Comparison of ENCODE assay signal across 8 cellular contexts in the genomic region with DNA sequence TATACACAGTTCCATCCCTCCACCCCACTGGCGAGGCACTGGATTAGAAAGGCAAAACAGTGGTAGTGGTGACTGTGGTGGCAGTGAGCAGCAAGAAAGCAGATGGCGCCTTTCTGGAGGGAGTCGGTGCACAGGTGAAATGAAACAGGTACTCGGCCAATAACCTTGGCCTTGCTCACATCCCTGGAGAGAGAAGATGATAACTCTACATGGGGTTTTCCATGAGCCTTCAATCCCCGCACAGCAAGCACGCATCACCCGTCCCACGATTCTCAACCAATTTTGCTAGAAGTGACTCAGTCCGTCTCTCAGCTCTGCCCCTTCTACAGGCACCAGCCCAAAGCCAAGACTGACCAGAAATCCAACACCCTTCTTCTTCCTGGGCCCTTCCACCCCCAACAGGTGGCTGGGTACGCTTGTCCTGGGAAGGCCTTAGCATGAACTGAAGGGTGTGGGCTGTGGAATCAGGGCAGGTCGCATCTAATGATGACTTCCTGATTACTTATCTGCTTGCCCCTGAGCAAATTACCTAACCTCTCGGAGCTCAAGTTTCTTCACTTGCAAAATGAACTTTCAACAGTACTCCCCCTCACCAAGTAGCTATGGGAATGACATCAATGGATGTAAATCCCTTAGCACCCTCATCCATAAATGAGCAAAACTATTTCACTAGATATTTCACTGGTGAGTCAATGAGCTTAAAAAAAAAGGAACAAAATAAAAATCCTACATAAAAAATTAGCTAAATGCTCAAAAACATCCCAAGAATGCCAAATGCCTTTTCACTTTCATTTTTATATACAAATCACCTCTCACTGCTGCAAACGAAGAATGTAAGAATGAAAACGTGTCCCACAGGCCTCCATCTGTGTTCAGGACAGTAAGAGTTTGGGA. TPM values are rescaled to one million over a fixed set of nuclear protein-coding genes. Genes with fewer than 3 reads are reported as not detected.
A peak's percentile ranks its signal among the peaks of the same experiment; 100 is the strongest.
DNase-seq lines count a peak whose midpoint lies in the region; ATAC-seq and TF ChIP-seq lines count a peak whose summit lies in the region.

No MANE protein-coding gene starts in this region.

- H3K27ac Mint-ChIP-seq in activated CD4-positive, alpha-beta memory T cell treated with anti-CD3 and anti-CD28 coated beads for 36 hours = peak overlapping the region; percentile 98
- H3K27ac Mint-ChIP-seq in stimulated activated naive CD8-positive, alpha-beta T cell treated with anti-CD3 and anti-CD28 coated beads, Interleukin-15, Interleukin-2, amounts not matched to agents 100 ng/mL and 50 ng/mL, for 24 hours = peak overlapping the region; percentile 90

- H3K36me3 Mint-ChIP-seq in activated CD4-positive, alpha-beta memory T cell treated with anti-CD3 and anti-CD28 coated beads for 36 hours = peaks cover 25% of the 10 kb centered on the region
- H3K36me3 Mint-ChIP-seq in stimulated activated naive CD8-positive, alpha-beta T cell treated with anti-CD3 and anti-CD28 coated beads, Interleukin-15, Interleukin-2, amounts not matched to agents 100 ng/mL and 50 ng/mL, for 24 hours (ENCODE audit: low read depth) = peaks cover 60% of the 10 kb centered on the region

- CTCF ChIA-PET in activated CD4-positive, alpha-beta memory T cell treated with anti-CD3 and anti-CD28 coated beads for 36 hours (lab: Charles Lee) = interaction anchor here (0.9 to 4.2 kb wide), 4 partner anchors 9 to 54 kb away, joined by 3 to 28 read pairs (median 4); no protein-coding TSS in a partner anchor

- intact Hi-C loops in activated CD4-positive, alpha-beta memory T cell treated with anti-CD3 and anti-CD28 coated beads for 36 hours (cut with micrococcal nuclease) = loop anchor here (1.0 to 2.0 kb wide), 5 partner anchors 9 to 52 kb away; no protein-coding TSS in a partner anchor

- peak overlapping the region; percentile 75 for H3K4me3 Mint-ChIP-seq in activated CD4-positive, alpha-beta memory T cell treated with anti-CD3 and anti-CD28 coated beads for 36 hours
- H3K4me3 Mint-ChIP-seq in stimulated activated naive CD8-positive, alpha-beta T cell treated with anti-CD3 and anti-CD28 coated beads, Interleukin-15, Interleukin-2, amounts not matched to agents 100 ng/mL and 50 ng/mL, for 24 hours = peak overlapping the region; percentile 86

- no peaks in the 10 kb centered on the region for H3K9me3 Mint-ChIP-seq in activated CD4-positive, alpha-beta memory T cell treated with anti-CD3 and anti-CD28 coated beads for 36 hours
- H3K9me3 Mint-ChIP-seq in stimulated activated naive CD8-positive, alpha-beta T cell treated with anti-CD3 and anti-CD28 coated beads, Interleukin-15, Interleukin-2, amounts not matched to agents 100 ng/mL and 50 ng/mL, for 24 hours = no peaks in the 10 kb centered on the region

- peak overlapping the region; percentile 22 for H3K4me3 ChIP-seq in fibroblast of the aortic adventitia (ENCODE audit: low read depth, low read length)

- peaks cover 85% of the 10 kb centered on the region for H3K4me1 Mint-ChIP-seq in activated CD4-positive, alpha-beta memory T cell treated with anti-CD3 and anti-CD28 coated beads for 36 hours (ENCODE audit: low read depth)
- H3K4me1 Mint-ChIP-seq in stimulated activated naive CD8-positive, alpha-beta T cell treated with anti-CD3 and anti-CD28 coated beads, Interleukin-15, Interleukin-2, amounts not matched to agents 100 ng/mL and 50 ng/mL, for 24 hours (ENCODE audit: low read depth) = peaks cover 85% of the 10 kb centered on the region

- no peak for TF ChIP-seq CTCF in fibroblast of the aortic adventitia (IDR thresholded peaks at IDR 0.05; ENCODE audit: insufficient read depth, low read length)

- ATAC-seq in activated CD4-positive, CD25-positive, alpha-beta regulatory T cell treated with anti-CD3 and anti-CD28 coated beads, Interleukin-2, amount 50 U/mL, for 24 hours = peak; percentile 42 to 45
- ATAC-seq in HG03108 (IDR thresholded peaks at IDR 0.05; ENCODE audit: unreplicated experiment) = peak; percentile 19

- no peak for DNase-seq in activated CD4-positive, CD25-positive, alpha-beta regulatory T cell (lab: John Stamatoyannopoulos, UW)
- DNase-seq in activated CD4-positive, alpha-beta memory T cell treated with anti-CD3 and anti-CD28 coated beads for 36 hours = peak; percentile 75
- DNase-seq in fibroblast of the aortic adventitia (ENCODE audit: low read depth) (peak; percentile 90), NCI-H82 treated with DMSO at 0.1 percent for 48 hours (lab: John Stamatoyannopoulos, UW; ENCODE audit: unreplicated experiment) (no peak), NCI-H526 (lab: John Stamatoyannopoulos, UW) (no peak)

- H3K27me3 Mint-ChIP-seq in activated CD4-positive, alpha-beta memory T cell treated with anti-CD3 and anti-CD28 coated beads for 36 hours = no peaks in the 10 kb centered on the region
- no peaks in the 10 kb centered on the region for H3K27me3 Mint-ChIP-seq in stimulated activated naive CD8-positive, alpha-beta T cell treated with anti-CD3 and anti-CD28 coated beads, Interleukin-15, Interleukin-2, amounts not matched to agents 100 ng/mL and 50 ng/mL, for 24 hours

- POLR2A ChIA-PET in activated CD4-positive, alpha-beta memory T cell treated with anti-CD3 and anti-CD28 coated beads for 36 hours (lab: Charles Lee) = interaction anchor here (0.8 to 4.7 kb wide), 10 partner anchors 8 to 55 kb away, joined by 3 to 35 read pairs (median 4); a partner anchor contains a TSS

RNA-seq across cellular contexts. Expression of a gene that starts 18.0 kb away (rescaled TPM):
- 100 to 1,000 TPM; 201 to 214 TPM for total RNA-seq in activated CD4-positive, alpha-beta memory T cell treated with anti-CD3 and anti-CD28 coated beads for 36 hours
- 112 and 183 TPM in 2 replicates for total RNA-seq in fibroblast of the aortic adventitia (ENCODE audit: low replicate concordance)

Comparison
In these comparisons a context has a peak if more than half of its experiments do, and no peak if none do; other contexts are left out.
1. DNase-seq: peak in activated CD4-positive, alpha-beta memory T cell treated with anti-CD3 and anti-CD28 coated beads for 36 hours (single experiment) and fibroblast of the aortic adventitia (single experiment); none in activated CD4-positive, CD25-positive, alpha-beta regulatory T cell (0 of 4), NCI-H82 treated with DMSO at 0.1 percent for 48 hours (single experiment) and NCI-H526 (0 of 2).